Comparison of ENCODE assay signal across 24 cellular contexts in the genomic region with DNA sequence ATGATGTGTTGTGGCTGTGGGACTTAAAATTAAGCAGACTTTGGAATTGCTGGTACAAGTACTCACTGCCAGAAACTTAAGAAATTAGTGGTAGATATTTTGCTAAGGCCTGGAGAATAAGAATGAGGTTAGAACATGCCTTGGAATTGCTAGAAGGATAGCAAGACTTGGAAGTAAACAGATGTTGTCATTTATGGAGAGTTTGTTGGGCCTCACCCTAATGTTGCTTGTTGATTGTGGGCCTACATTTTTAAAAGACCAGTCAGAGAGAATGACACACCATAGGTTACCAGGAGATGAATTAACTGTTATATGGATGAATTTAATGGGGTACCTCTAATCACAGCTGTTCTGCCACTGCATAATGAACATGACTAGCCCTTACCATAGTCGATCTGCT.
DNase-seq lines count a peak whose midpoint lies in the region; ATAC-seq, FAIRE-seq and TF ChIP-seq lines count a peak whose summit lies in the region.
"Had no signal": no experiment of that assay in that cellular context is flagged by ENCODE, and none has a peak within 500 bp of the region (broad histone marks: within the 10 kb centered on the region; RNA-seq: fewer than 3 reads in every experiment).

No MANE protein-coding gene starts in this region.

- POLR2A ChIA-PET in PC-9 (lab: Charles Lee; ENCODE audit: unreplicated experiment) = no interaction called here

- TF ChIP-seq CTCF in astrocyte (IDR thresholded peaks at IDR 0.05; ENCODE audit: insufficient read depth, low read depth, low read length) = no peak
- TF ChIP-seq CTCF in fibroblast of villous mesenchyme (IDR thresholded peaks at IDR 0.05; ENCODE audit: insufficient read depth, low read depth, low read length) = no peak
- no peak for TF ChIP-seq CTCF in uterus (IDR thresholded peaks at IDR 0.05)
- no peak for TF ChIP-seq CTCF in PC-9 (conservative IDR thresholded peaks at IDR 0.05)

- H3K79me2 ChIP-seq in astrocyte (ENCODE audit: insufficient read depth, low read length) (no peaks in the 10 kb centered on the region), PC-9 (ENCODE audit: low read depth) (no peaks in the 10 kb centered on the region)

- no peak overlapping the region for H3K4me3 Mint-ChIP-seq in astrocyte (ENCODE audit: unreplicated experiment)
- H3K4me3 Mint-ChIP-seq: HFFc6 had no signal

- peaks cover 36% of the 10 kb centered on the region for H3K4me1 Mint-ChIP-seq in astrocyte (ENCODE audit: low read depth, unreplicated experiment)

- ATAC-seq in Right ventricle myocardium superior (ENCODE audit: poor library complexity) = peak; percentile 31
- ATAC-seq: GM12878 had no signal

- CTCF ChIA-PET in PC-9 (lab: Charles Lee) = no interaction called here

- no peaks in the 10 kb centered on the region for H3K27me3 Mint-ChIP-seq in astrocyte (ENCODE audit: low read depth, unreplicated experiment)

- H3K27ac ChIP-seq in astrocyte (ENCODE audit: low read depth, low read length) (no peak overlapping the region), uterus (peak overlapping the region; percentile 66 to 77), PC-9 (no peak overlapping the region)

- H3K9me3 Mint-ChIP-seq in astrocyte (ENCODE audit: unreplicated experiment) = no peaks in the 10 kb centered on the region
- H3K9me3 Mint-ChIP-seq: HFFc6 had no signal

- H3K36me3 ChIP-seq in astrocyte (ENCODE audit: insufficient read depth, low read length) = no peaks in the 10 kb centered on the region
- no peaks in the 10 kb centered on the region for H3K36me3 ChIP-seq in uterus
- no peaks in the 10 kb centered on the region for H3K36me3 ChIP-seq in PC-9 (ENCODE audit: low read depth)
- H3K36me3 ChIP-seq: BE2C, MG63 had no signal

- intact Hi-C loops in Right ventricle myocardium superior (cut with DNase I) = no loop called here
- intact Hi-C loops in cardiac septum (cut with DNase I) = loop anchor here (10.0 kb wide), 1 partner anchor 123 kb away; the partner anchor contains the start of gene GAS1
- intact Hi-C loops in uterus (cut with DNase I; ENCODE audit: low total_unique reads) = no loop called here
- intact Hi-C loops in PC-9 (cut with micrococcal nuclease; ENCODE audit: unreplicated experiment) = no loop called here

- no peak for FAIRE-seq in astrocyte (lab: Jason Lieb, UNC)
- FAIRE-seq: D721Med, GM12878, RCC 7860 had no signal

- H2AFZ ChIP-seq in astrocyte (ENCODE audit: low read depth, low read length) (no peak overlapping the region), PC-9 (no peak overlapping the region)

- no peaks in the 10 kb centered on the region for H3K9me3 ChIP-seq in astrocyte (ENCODE audit: insufficient read depth, low read depth, low read length)
- H3K9me3 ChIP-seq in uterus = no peaks in the 10 kb centered on the region
- H3K9me3 ChIP-seq in PC-9 (ENCODE audit: insufficient read depth, low read depth) = 0 out of 2 replicates have a peak, but pooled peaks cover 3% of the 10 kb centered on the region
- H3K9me3 ChIP-seq: BE2C, MG63 had no signal

- H3F3A ChIP-seq in PC-9 (ENCODE audit: insufficient read depth, low read depth) = no peaks in the 10 kb centered on the region

- DNase-seq in Right ventricle myocardium superior (no peak), cardiac septum (ENCODE audit: low spot score) (no peak), astrocyte (ENCODE audit: low read depth) (no peak), fibroblast of villous mesenchyme (ENCODE audit: low read depth) (peak; percentile 44), uterus (no peak), PC-9 (no peak), A172 (ENCODE audit: low spot score) (no peak), NCI-H2171 (lab: John Stamatoyannopoulos, UW) (no peak)
- DNase-seq: 8988T, BE2C, DMS53, GF-D8, H7, HFFc6, Karpas-422, MG63, NCI-H1417, NCI-H1694 treated with DMSO at 0.1 percent for 48 hours, NCI-H2081 treated with DMSO at 0.1 percent for 48 hours, NCI-H446, NCI-H526 had no signal

- no peak for TF ChIP-seq POLR2A in uterus (IDR thresholded peaks at IDR 0.05)

- no peaks in the 10 kb centered on the region for H4K20me1 ChIP-seq in astrocyte (ENCODE audit: insufficient read depth, low read length)
- no peaks in the 10 kb centered on the region for H4K20me1 ChIP-seq in PC-9 (ENCODE audit: insufficient read depth)

- H3K4me3 ChIP-seq in astrocyte (ENCODE audit: insufficient read depth, low read depth, low read length) (no peak overlapping the region), fibroblast of villous mesenchyme (ENCODE audit: low read depth, low read length) (no peak overlapping the region), uterus (no peak overlapping the region), PC-9 (no peak overlapping the region)
- H3K4me3 ChIP-seq: GM12878, MG63 had no signal

- H3K4me1 ChIP-seq in astrocyte (ENCODE audit: insufficient read depth, low read length) = no peaks in the 10 kb centered on the region
- H3K4me1 ChIP-seq in uterus = peaks cover 0 to 11% of the 10 kb centered on the region in 2 donors
- no peaks in the 10 kb centered on the region for H3K4me1 ChIP-seq in PC-9 (replicated peaks; ENCODE audit: insufficient read depth)
- H3K4me1 ChIP-seq: BE2C had no signal

- peak overlapping the region; percentile 28 for H3K27ac Mint-ChIP-seq in astrocyte (ENCODE audit: unreplicated experiment)
- H3K27ac Mint-ChIP-seq: HFFc6 had no signal

- no peaks in the 10 kb centered on the region for H3K36me3 Mint-ChIP-seq in astrocyte (ENCODE audit: low read depth, unreplicated experiment)

- H3K27me3 ChIP-seq in astrocyte (ENCODE audit: insufficient read depth, low read length) = no peaks in the 10 kb centered on the region
- H3K27me3 ChIP-seq in uterus = no peaks in the 10 kb centered on the region
- no peaks in the 10 kb centered on the region for H3K27me3 ChIP-seq in PC-9 (ENCODE audit: insufficient read depth, low read depth)
- H3K27me3 ChIP-seq: BE2C, MG63 had no signal

- H3K4me2 ChIP-seq in astrocyte (ENCODE audit: low read length) (no peak overlapping the region), PC-9 (no peak overlapping the region)

- no peak overlapping the region for H3K9ac ChIP-seq in astrocyte (ENCODE audit: low read length)

- H3K9me2 ChIP-seq in PC-9 (ENCODE audit: insufficient read depth) = no peaks in the 10 kb centered on the region

- BruUV-seq in PC-9 (replicated peaks; lab: Mats Ljungman, UMichigan) = no TSS peak

Comparison
In these comparisons a context has a peak if more than half of its experiments do, and no peak if none do; other contexts are left out.
1. H3K27ac ChIP-seq: peak in uterus (2 of 2); none in astrocyte (single experiment) and PC-9 (single experiment).